22 cellular contexts compared by ENCODE assay signal in genomic region chr13:21481359-21481758, GRCh38. TPM values are rescaled to one million over a fixed set of nuclear protein-coding genes. Genes with fewer than 3 reads are reported as not detected.
A peak's percentile ranks its signal among the peaks of the same experiment; 100 is the strongest.
DNase-seq lines count a peak whose midpoint lies in the region; ATAC-seq, FAIRE-seq and TF ChIP-seq lines count a peak whose summit lies in the region.
"Had no signal": no experiment of that assay in that cellular context is flagged by ENCODE, and none has a peak within 500 bp of the region (broad histone marks: within the 10 kb centered on the region; RNA-seq: fewer than 3 reads in every experiment).

No MANE protein-coding gene starts in this region.

- 0 out of 2 replicates have a peak, but pooled peaks cover 2% of the 10 kb centered on the region for H3K9me3 ChIP-seq in HepG2 (ENCODE audit: low read length)
- no peaks in the 10 kb centered on the region for H3K9me3 ChIP-seq in right lobe of liver

- H2AFZ ChIP-seq in HepG2 (ENCODE audit: low read length), result no peak overlapping the region

- CTCF ChIA-PET in HepG2 (lab: Yijun Ruan, JAX; ENCODE audit: low intra/inter-chr PET ratio, low total read pairs), result no interaction called here

- TF ChIP-seq CTCF in HepG2 (CRISPR knock-in tag; IDR thresholded peaks at IDR 0.05) (no peak), right lobe of liver (IDR thresholded peaks at IDR 0.05) (no peak)

- H3K36me3 ChIP-seq in HepG2 (replicated peaks in 1 of 2; ENCODE audit: control insufficient read depth in 1 of 2, insufficient read depth in 2 of 2, low read length in 2 of 2), result no peaks in the 10 kb centered on the region
- H3K36me3 ChIP-seq in right lobe of liver, result no peaks in the 10 kb centered on the region
- H3K36me3 ChIP-seq: esophagus muscularis mucosa had no signal

- no peak for TF ChIP-seq RAD21 in HepG2 (CRISPR knock-in tag; IDR thresholded peaks at IDR 0.05)

- POLR2A ChIA-PET in HepG2 (lab: Yijun Ruan, JAX), result no interaction called here

- H3K4me1 ChIP-seq in HepG2 (ENCODE audit: insufficient read depth, low read length) (peaks cover 26% of the 10 kb centered on the region; the same call in 1 of the 2 replicates), right lobe of liver (peaks cover 0 to 8% (median 2%) of the 10 kb centered on the region in 4 donors)
- H3K4me1 ChIP-seq: Caco-2 had no signal

- no peak for TF ChIP-seq EP300 in HepG2 (IDR thresholded peaks at IDR 0.05; ENCODE audit: low read depth in 2 of 2, low read length in 2 of 2)
- TF ChIP-seq EP300 in HepG2 (CRISPR knock-in tag; IDR thresholded peaks at IDR 0.05; ENCODE audit: borderline replicate concordance), result no peak

- H3K36me3 Mint-ChIP-seq in activated T-helper 1 cell treated with anti-CD3 and anti-CD28 coated beads, Interleukin-12 subunit alpha, Interleukin-12 subunit beta, Interleukin-2, Interleukin-4 antibody, amounts not matched to agents 30 ng/mL and 10 ng/mL and 1 ng/mL, durations not matched to agents 14 hours and 24 hours and 36 hours (ENCODE audit: low read depth), result peaks cover 2% of the 10 kb centered on the region
- H3K36me3 Mint-ChIP-seq: naive B cell had no signal

- H3K79me2 ChIP-seq in HepG2 (ENCODE audit: insufficient read depth, low read length), result no peaks in the 10 kb centered on the region

- no peak for TF ChIP-seq POLR2A in HepG2 (IDR thresholded peaks at IDR 0.05; ENCODE audit: insufficient read depth in 1 of 2, low read depth in 2 of 2, low read length in 2 of 2)
- no peak for TF ChIP-seq POLR2A in right lobe of liver (IDR thresholded peaks at IDR 0.05)

- no peak overlapping the region for H3K9ac ChIP-seq in HepG2 (ENCODE audit: insufficient read depth, low read depth, low read length)

- ATAC-seq in HepG2 (no peak), right lobe of liver (no peak), left ventricle myocardium superior (peak; percentile 64), HG03457 (IDR thresholded peaks at IDR 0.05; ENCODE audit: unreplicated experiment) (no peak)

- no peak overlapping the region for H3K27ac Mint-ChIP-seq in activated T-helper 1 cell treated with anti-CD3 and anti-CD28 coated beads, Interleukin-12 subunit alpha, Interleukin-12 subunit beta, Interleukin-2, Interleukin-4 antibody, amounts not matched to agents 30 ng/mL and 10 ng/mL and 1 ng/mL, durations not matched to agents 14 hours and 24 hours and 36 hours
- H3K27ac Mint-ChIP-seq: naive B cell had no signal

- H3K27ac ChIP-seq in HepG2 (ENCODE audit: extremely low read length, insufficient read depth, low read length), result no peak overlapping the region
- H3K27ac ChIP-seq in right lobe of liver, result no peak overlapping the region
- H3K27ac ChIP-seq: esophagus muscularis mucosa, skin epidermis had no signal

- BruUV-seq in HepG2 (replicated peaks; lab: Mats Ljungman, UMichigan), result no TSS peak

- no peak for FAIRE-seq in HepG2 (lab: Jason Lieb, UNC)
- FAIRE-seq: urothelium cell line had no signal

- WGBS in HepG2 (ENCODE audit: low lambda C conversion rate), result 32% methylated on average over 6 of the region's 6 CpGs
- WGBS in right lobe of liver (ENCODE audit: insufficient coverage, low coverage, low lambda C conversion rate, missing lambda C conversion rate), result 46% methylated on average over 6 of the region's 6 CpGs

- DNase-seq in HepG2 (ENCODE audit: low spot score), result no peak
- DNase-seq in right lobe of liver, result no peak
- DNase-seq in NCI-H2196 (lab: John Stamatoyannopoulos, UW; ENCODE audit: unreplicated experiment), result peak; percentile 25
- no peak for DNase-seq in left ventricle myocardium superior
- no peak for DNase-seq in HUDEP-2 (lab: John Stamatoyannopoulos, UW; ENCODE audit: unreplicated experiment in 76 of 76)
- DNase-seq in activated T-helper 1 cell treated with anti-CD3 and anti-CD28 coated beads, Interleukin-12 subunit alpha, Interleukin-12 subunit beta, Interleukin-2, Interleukin-4 antibody, amounts not matched to agents 30 ng/mL and 10 ng/mL and 1 ng/mL, durations not matched to agents 14 hours and 24 hours and 36 hours (ENCODE audit: low spot score), result no peak
- no peak for DNase-seq in DMS 273 (lab: John Stamatoyannopoulos, UW; ENCODE audit: unreplicated experiment)
- DNase-seq: activated naive CD4-positive, alpha-beta T cell treated with Interleukin-2 at 50 U/mL for 16 hours; Caco-2; cerebellar nuclear complex; effector CD4-positive, alpha-beta T cell; glutamatergic neuron; IMR-90; naive B cell; NCI-H2171 treated with DMSO at 0.1 percent for 48 hours; stimulated activated CD4-positive, alpha-beta T cell treated with anti-CD3 and anti-CD28 coated beads, Interleukin-4, amount 100 ng/mL, for 24 hours; T-helper 1 cell had no signal

- no peaks in the 10 kb centered on the region for H3K27me3 ChIP-seq in HepG2 (ENCODE audit: control insufficient read depth in 1 of 2, insufficient read depth in 2 of 2, low read length in 2 of 2)
- H3K27me3 ChIP-seq in right lobe of liver, result no peaks in the 10 kb centered on the region
- H3K27me3 ChIP-seq: esophagus muscularis mucosa had no signal

- H3K4me3 ChIP-seq in HepG2 (replicated peaks in 1 of 3; ENCODE audit: insufficient read depth in 1 of 3, low read depth in 2 of 3, low read length in 3 of 3) (no peak overlapping the region), right lobe of liver (no peak overlapping the region)
- H3K4me3 ChIP-seq: esophagus muscularis mucosa, lung, skin epidermis had no signal

- in situ Hi-C loops in HepG2 (cut with HindIII; ENCODE audit: extremely low pct_ligation_motif_present, low pct_unique_long_range_greater_than_20kb), result no loop called here

- no peak overlapping the region for H3K4me3 Mint-ChIP-seq in activated T-helper 1 cell treated with anti-CD3 and anti-CD28 coated beads, Interleukin-12 subunit alpha, Interleukin-12 subunit beta, Interleukin-2, Interleukin-4 antibody, amounts not matched to agents 30 ng/mL and 10 ng/mL and 1 ng/mL, durations not matched to agents 14 hours and 24 hours and 36 hours

- H3K9me3 Mint-ChIP-seq in activated T-helper 1 cell treated with anti-CD3 and anti-CD28 coated beads, Interleukin-12 subunit alpha, Interleukin-12 subunit beta, Interleukin-2, Interleukin-4 antibody, amounts not matched to agents 30 ng/mL and 10 ng/mL and 1 ng/mL, durations not matched to agents 14 hours and 24 hours and 36 hours, result peaks cover 6% of the 10 kb centered on the region

- peaks cover 9% of the 10 kb centered on the region for H3K27me3 Mint-ChIP-seq in activated T-helper 1 cell treated with anti-CD3 and anti-CD28 coated beads, Interleukin-12 subunit alpha, Interleukin-12 subunit beta, Interleukin-2, Interleukin-4 antibody, amounts not matched to agents 30 ng/mL and 10 ng/mL and 1 ng/mL, durations not matched to agents 14 hours and 24 hours and 36 hours (ENCODE audit: insufficient read depth)

- H4K20me1 ChIP-seq in HepG2 (ENCODE audit: insufficient read depth, low read length), result no peaks in the 10 kb centered on the region

- intact Hi-C loops in HepG2 (cut with micrococcal nuclease; ENCODE audit: unreplicated experiment), result no loop called here
- intact Hi-C loops in right lobe of liver (cut with DNase I), result no loop called here
- intact Hi-C loops in left ventricle myocardium superior (cut with micrococcal nuclease), result no loop called here
- intact Hi-C loops in activated T-helper 1 cell treated with anti-CD3 and anti-CD28 coated beads, Interleukin-12 subunit alpha, Interleukin-12 subunit beta, Interleukin-2, Interleukin-4 antibody, amounts not matched to agents 30 ng/mL and 10 ng/mL and 1 ng/mL, durations not matched to agents 14 hours and 24 hours and 36 hours (cut with micrococcal nuclease), result loop anchor here (5.0 kb wide), 1 partner anchor 984 kb away; no protein-coding TSS in a partner anchor

- peaks cover 16% of the 10 kb centered on the region for H3K4me1 Mint-ChIP-seq in activated T-helper 1 cell treated with anti-CD3 and anti-CD28 coated beads, Interleukin-12 subunit alpha, Interleukin-12 subunit beta, Interleukin-2, Interleukin-4 antibody, amounts not matched to agents 30 ng/mL and 10 ng/mL and 1 ng/mL, durations not matched to agents 14 hours and 24 hours and 36 hours (ENCODE audit: low read depth)

- peak overlapping the region; percentile 50; the same call in 1 of the 2 replicates for H3K4me2 ChIP-seq in HepG2 (ENCODE audit: low read depth, low read length)

TF ChIP-seq in HepG2, 621 proteins besides CTCF, POLR2A, EP300 and RAD21 (continues in another document):
- TF ChIP-seq ZNF83 (CRISPR knock-in tag; IDR thresholded peaks at IDR 0.05; ENCODE audit: borderline replicate concordance), result no peak
- no peak for TF ChIP-seq ZC3H13 (CRISPR knock-in tag; IDR thresholded peaks at IDR 0.05)
- TF ChIP-seq IKZF1 (IDR thresholded peaks at IDR 0.05), result no peak

RNA-seq across cellular contexts. Expression of gene ZDHHC20, which starts 22.3 kb away (rescaled TPM):
- total RNA-seq in HepG2 (2016; rRNA removed; fragmentation: Illumina TruSeq; extraction: Trizol) (58.0 and 59.9 TPM in 2 replicates), right lobe of liver (10 to 100 TPM; 19.2 to 28.9 (median 23.4) TPM), left ventricle myocardium superior (16.2 TPM)
- 33.6 and 37.9 TPM in 2 replicates for total RNA-seq in HepG2 (2016; cell fraction: cytosol; rRNA removed; fragmentation: Illumina TruSeq; extraction: Trizol; ENCODE audit: low read depth)
- 58.2 and 61.9 TPM in 2 replicates for total RNA-seq in HepG2 (2016; cell fraction: insoluble cytoplasmic fraction; rRNA removed; fragmentation: Illumina TruSeq; extraction: Trizol)
- 31.4 and 36.7 TPM in 2 replicates for total RNA-seq in HepG2 (2016; cell fraction: membrane; rRNA removed; fragmentation: Illumina TruSeq; extraction: Trizol)
- 54.0 and 61.7 TPM in 2 replicates for total RNA-seq in HepG2 (2016; cell fraction: nucleus; rRNA removed; fragmentation: Illumina TruSeq; extraction: Trizol)
- 15.0 and 19.9 TPM in 2 replicates for polyA plus RNA-seq in HepG2 (2011; rRNA removed)
- 9.9 and 13.4 TPM in 2 replicates for polyA plus RNA-seq in HepG2 (2011; cell fraction: cytosol; rRNA removed)
- polyA plus RNA-seq in HepG2 (2011; cell fraction: nucleus; rRNA removed), result 4.2 and 5.2 TPM in 2 replicates
- 16.4 and 27.7 TPM in 2 replicates for polyA plus RNA-seq in HepG2 (2012)
- polyA plus RNA-seq in HepG2 (2016; cell fraction: cytosol; fragmentation: Illumina TruSeq; extraction: Trizol; ENCODE audit: low read depth), result 3.6 and 5.0 TPM in 2 replicates
- 37.0 and 38.2 TPM in 2 replicates for polyA plus RNA-seq in HepG2 (2016; cell fraction: insoluble cytoplasmic fraction; fragmentation: Illumina TruSeq; extraction: Trizol; ENCODE audit: low read depth)
- polyA plus RNA-seq in HepG2 (2016; cell fraction: membrane; fragmentation: Illumina TruSeq; extraction: Trizol; ENCODE audit: low read depth), result 13.9 and 14.8 TPM in 2 replicates
- polyA plus RNA-seq in HepG2 (2016; cell fraction: nucleus; fragmentation: Illumina TruSeq; extraction: Trizol; ENCODE audit: insufficient read depth, low read depth), result 45.0 and 50.6 TPM in 2 replicates
- polyA minus RNA-seq in HepG2 (2011; rRNA and poly(A)+ RNA removed; ENCODE audit: low replicate concordance), result 21.3 and 30.0 TPM in 2 replicates
- polyA minus RNA-seq in HepG2 (2011; cell fraction: cytosol; rRNA and poly(A)+ RNA removed), result 29.9 and 32.9 TPM in 2 replicates
- 19.7 and 20.3 TPM in 2 replicates for polyA minus RNA-seq in HepG2 (2011; cell fraction: nucleus; rRNA and poly(A)+ RNA removed)
- total RNA-seq in activated T-helper 1 cell treated with anti-CD3 and anti-CD28 coated beads, Interleukin-12 subunit alpha, Interleukin-12 subunit beta, Interleukin-2, Interleukin-4 antibody, amounts not matched to agents 30 ng/mL and 10 ng/mL and 1 ng/mL, durations not matched to agents 14 hours and 24 hours and 36 hours, result 61.2 and 66.4 TPM in 2 replicates
